In the genomic region with DNA sequence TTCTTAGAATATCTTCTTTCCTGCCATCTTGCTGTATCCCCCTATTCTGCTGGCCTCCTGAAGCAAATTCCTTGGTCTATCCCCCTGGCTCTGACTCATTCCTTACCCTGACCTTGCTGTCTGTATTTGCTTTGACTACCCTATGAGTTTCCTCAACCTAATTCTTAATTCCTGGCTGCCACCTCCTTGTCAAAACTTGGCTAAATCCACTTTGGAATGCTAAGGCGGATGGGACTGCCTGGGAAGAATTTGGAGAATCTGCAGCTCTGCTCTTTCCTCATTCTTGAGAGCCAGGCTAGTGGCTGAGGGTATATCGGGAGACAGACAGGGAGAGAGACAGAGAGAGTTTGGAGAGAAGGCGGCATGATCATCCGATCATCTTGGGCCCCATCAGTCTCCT, we compare ENCODE assay signal across 9 cellular contexts. TPM values are rescaled to one million over a fixed set of nuclear protein-coding genes. Genes with fewer than 3 reads are reported as not detected.
DNase-seq lines count a peak whose midpoint lies in the region; ATAC-seq and TF ChIP-seq lines count a peak whose summit lies in the region.
"Had no signal": no experiment of that assay in that cellular context is flagged by ENCODE, and none has a peak within 500 bp of the region (broad histone marks: within the 10 kb centered on the region; RNA-seq: fewer than 3 reads in every experiment).

No MANE protein-coding gene starts in this region.

- CTCF ChIA-PET in activated CD4-positive, alpha-beta memory T cell treated with anti-CD3 and anti-CD28 coated beads for 36 hours (lab: Charles Lee) = no interaction called here

- 46 to 67% methylated on average over 4 of the region's 4 CpGs for WGBS in tibial nerve, 2 donors
- WGBS in ovary, 3 donors = 16 to 29% (median 24%) methylated on average over 4 of the region's 4 CpGs

- TF ChIP-seq CTCF in brain (conservative IDR thresholded peaks at IDR 0.05) (no peak), tibial nerve (IDR thresholded peaks at IDR 0.05) (no peak), ovary (IDR thresholded peaks at IDR 0.05) (no peak)

- peak overlapping the region; percentile 12 to 95 (median 83) for H3K27ac Mint-ChIP-seq in brain
- H3K27ac Mint-ChIP-seq in activated CD4-positive, alpha-beta memory T cell treated with anti-CD3 and anti-CD28 coated beads for 36 hours = no peak overlapping the region

- TF ChIP-seq EP300 in tibial nerve (IDR thresholded peaks at IDR 0.05) (no peak), ovary (IDR thresholded peaks at IDR 0.05) (no peak)

- peaks cover 4% of the 10 kb centered on the region for H3K27me3 Mint-ChIP-seq in brain
- peaks cover 10% of the 10 kb centered on the region for H3K27me3 Mint-ChIP-seq in activated CD4-positive, alpha-beta memory T cell treated with anti-CD3 and anti-CD28 coated beads for 36 hours

- H3K4me1 Mint-ChIP-seq in brain = peaks cover 57% of the 10 kb centered on the region
- H3K4me1 Mint-ChIP-seq in activated CD4-positive, alpha-beta memory T cell treated with anti-CD3 and anti-CD28 coated beads for 36 hours (ENCODE audit: low read depth) = no peaks in the 10 kb centered on the region

- no peaks in the 10 kb centered on the region for H3K27me3 ChIP-seq in tibial nerve
- no peaks in the 10 kb centered on the region for H3K27me3 ChIP-seq in ovary

- intact Hi-C loops in activated CD4-positive, alpha-beta memory T cell treated with anti-CD3 and anti-CD28 coated beads for 36 hours (cut with micrococcal nuclease) = no loop called here
- intact Hi-C loops in ovary (cut with DNase I) = no loop called here

- DNase-seq in HPDE6-E6E7 (ENCODE audit: extremely low spot score) (peak; percentile 33), iPS-NIHi7 (ENCODE audit: extremely low spot score) (peak; percentile 73), tibial nerve (ENCODE audit: low spot score in 2 of 2) (no peak), ovary (no peak), NCI-H1417 treated with DMSO at 0.1 percent for 48 hours (lab: John Stamatoyannopoulos, UW) (no peak)
- DNase-seq in activated CD4-positive, alpha-beta memory T cell treated with anti-CD3 and anti-CD28 coated beads for 36 hours = no peak
- DNase-seq: activated naive CD4-positive, alpha-beta T cell had no signal

- peaks cover 2 to 22% (median 3%) of the 10 kb centered on the region in 5 experiments for H3K9me3 Mint-ChIP-seq in brain
- H3K9me3 Mint-ChIP-seq in activated CD4-positive, alpha-beta memory T cell treated with anti-CD3 and anti-CD28 coated beads for 36 hours = no peaks in the 10 kb centered on the region

- H3K4me3 Mint-ChIP-seq in brain = peak overlapping the region; percentile 21 to 63 (median 44)
- H3K4me3 Mint-ChIP-seq in activated CD4-positive, alpha-beta memory T cell treated with anti-CD3 and anti-CD28 coated beads for 36 hours = no peak overlapping the region

- H3K9me3 ChIP-seq in tibial nerve (no peaks in the 10 kb centered on the region), ovary (no peaks in the 10 kb centered on the region)

- no peak for TF ChIP-seq POLR2A in tibial nerve (IDR thresholded peaks at IDR 0.05)
- TF ChIP-seq POLR2A in ovary (IDR thresholded peaks at IDR 0.05) = no peak

- H3K4me3 ChIP-seq in tibial nerve = no peak overlapping the region
- no peak overlapping the region for H3K4me3 ChIP-seq in ovary

- H3K36me3 Mint-ChIP-seq in brain = peaks cover 35% of the 10 kb centered on the region
- H3K36me3 Mint-ChIP-seq in activated CD4-positive, alpha-beta memory T cell treated with anti-CD3 and anti-CD28 coated beads for 36 hours = no peaks in the 10 kb centered on the region

- H3K27ac ChIP-seq in tibial nerve (peak overlapping the region in 3 of 4 donors; percentile 26 to 78 (median 53)), ovary (no peak overlapping the region)

- POLR2A ChIA-PET in activated CD4-positive, alpha-beta memory T cell treated with anti-CD3 and anti-CD28 coated beads for 36 hours (lab: Charles Lee) = no interaction called here

- H3K4me1 ChIP-seq in tibial nerve (peaks cover 0 to 18% (median 0%) of the 10 kb centered on the region in 4 donors), ovary (ENCODE audit: insufficient read depth) (peaks cover 1% of the 10 kb centered on the region)

- H3K36me3 ChIP-seq in tibial nerve = no peaks in the 10 kb centered on the region
- H3K36me3 ChIP-seq in ovary = no peaks in the 10 kb centered on the region

- no peak for ATAC-seq in GM21381 (IDR thresholded peaks at IDR 0.05; ENCODE audit: unreplicated experiment)

RNA-seq across cellular contexts. Expression of gene CAP2, which starts 24.4 kb away (rescaled TPM):
- polyA plus RNA-seq in brain (ENCODE audit: insufficient read depth, low read depth, low replicate concordance) (20.9 TPM), ovary (10 to 100 TPM in 1 of 2 donors, 1 to 10 TPM in 1; 5.0 to 21.7 TPM)
- total RNA-seq in tibial nerve (10 to 100 TPM in 1 of 4 donors, 1 to 10 TPM in 3; 4.2 to 11.8 (median 4.8) TPM), ovary (10 to 100 TPM in 1 of 7 donors, 1 to 10 TPM in 6; 2.0 to 16.6 (median 4.5) TPM)
- not detected for total RNA-seq in activated CD4-positive, alpha-beta memory T cell treated with anti-CD3 and anti-CD28 coated beads for 36 hours

Comparison
In these comparisons a context has a peak if more than half of its experiments do, and no peak if none do; other contexts are left out.
1. DNase-seq: peak in HPDE6-E6E7 (single experiment) and iPS-NIHi7 (single experiment); none in tibial nerve (0 of 2), activated CD4-positive, alpha-beta memory T cell treated with anti-CD3 and anti-CD28 coated beads for 36 hours (single experiment), ovary (0 of 5) and NCI-H1417 treated with DMSO at 0.1 percent for 48 hours (single experiment).
2. H3K27ac ChIP-seq: peak in tibial nerve (3 of 4); none in ovary (0 of 2).